ENCODE assay signal across 12 cellular contexts in genomic region chr12:112148031-112148513, GRCh38. TPM values are rescaled to one million over a fixed set of nuclear protein-coding genes. Genes with fewer than 3 reads are reported as not detected.
DNase-seq lines count a peak whose midpoint lies in the region; ATAC-seq, FAIRE-seq and TF ChIP-seq lines count a peak whose summit lies in the region.
"Had no signal": no experiment of that assay in that cellular context is flagged by ENCODE, and none has a peak within 500 bp of the region (broad histone marks: within the 10 kb centered on the region; RNA-seq: fewer than 3 reads in every experiment).

No MANE protein-coding gene starts in this region.

- DNase-seq in activated T-cell treated with anti-CD3 and anti-CD28 coated beads, Interleukin-2, amount 50 U/mL, for 72 hours: no peak
- no peak for DNase-seq in activated T-cell treated with anti-CD3 and anti-CD28 coated beads, Interleukin-2, amount 50 U/mL, for 4 hours
- DNase-seq in RCC 7860 (ENCODE audit: low spot score) (peak; percentile 55), fibroblast of mammary gland (ENCODE audit: low read depth) (peak; percentile 65)
- DNase-seq in effector memory CD4-positive, alpha-beta T cell: no peak
- DNase-seq in activated naive CD4-positive, alpha-beta T cell treated with anti-CD3 and anti-CD28 coated beads, Interleukin-2, amount 10 ng/mL, durations not matched to agents 7 days and 5 days: no peak
- DNase-seq: activated CD4-positive, CD25-positive, alpha-beta regulatory T cell; amygdala; MV-4-11 had no signal

- 97% methylated on average over 3 of the region's 3 CpGs for WGBS in thymus

- no peak for TF ChIP-seq CTCF in fibroblast of mammary gland (conservative IDR thresholded peaks at IDR 0.05; ENCODE audit: control insufficient read depth, insufficient read depth, low read depth, low read length)

- no peaks in the 10 kb centered on the region for H3K4me1 Mint-ChIP-seq in activated T-cell treated with anti-CD3 and anti-CD28 coated beads, Interleukin-2, amount 50 U/mL, for 72 hours (ENCODE audit: low read depth)
- H3K4me1 Mint-ChIP-seq in activated T-cell treated with anti-CD3 and anti-CD28 coated beads, Interleukin-2, amount 50 U/mL, for 4 hours (ENCODE audit: low read depth): peaks cover 7% of the 10 kb centered on the region
- H3K4me1 Mint-ChIP-seq in activated T-helper 17 cell treated with anti-CD3 and anti-CD28 coated beads, Interleukin-2, amount 50 U/mL, for 72 hours: no peaks in the 10 kb centered on the region
- peaks cover 9% of the 10 kb centered on the region for H3K4me1 Mint-ChIP-seq in activated naive CD4-positive, alpha-beta T cell treated with anti-CD3 and anti-CD28 coated beads, Interleukin-2, amount 10 ng/mL, durations not matched to agents 7 days and 5 days

- no peaks in the 10 kb centered on the region for H3K9me3 ChIP-seq in thymus (ENCODE audit: control insufficient read depth)
- H3K9me3 ChIP-seq in effector memory CD4-positive, alpha-beta T cell (ENCODE audit: control insufficient read depth, low read length): no peaks in the 10 kb centered on the region

- H3K4me3 Mint-ChIP-seq in activated T-cell treated with anti-CD3 and anti-CD28 coated beads, Interleukin-2, amount 50 U/mL, for 72 hours: no peak overlapping the region
- H3K4me3 Mint-ChIP-seq in activated T-cell treated with anti-CD3 and anti-CD28 coated beads, Interleukin-2, amount 50 U/mL, for 4 hours: no peak overlapping the region
- no peak overlapping the region for H3K4me3 Mint-ChIP-seq in activated T-helper 17 cell treated with anti-CD3 and anti-CD28 coated beads, Interleukin-2, amount 50 U/mL, for 72 hours
- no peak overlapping the region for H3K4me3 Mint-ChIP-seq in activated naive CD4-positive, alpha-beta T cell treated with anti-CD3 and anti-CD28 coated beads, Interleukin-2, amount 10 ng/mL, durations not matched to agents 7 days and 5 days

- no peak overlapping the region for H3K4me3 ChIP-seq in fibroblast of mammary gland (ENCODE audit: control insufficient read depth, low read depth, low read length)
- no peak overlapping the region for H3K4me3 ChIP-seq in thymus (ENCODE audit: low read length)
- H3K4me3 ChIP-seq in effector memory CD4-positive, alpha-beta T cell (ENCODE audit: insufficient read depth, low read depth, low read length, poor library complexity, severe bottlenecking): no peak overlapping the region

- H3K36me3 ChIP-seq in thymus (ENCODE audit: control insufficient read depth, insufficient read depth): peaks cover 78% of the 10 kb centered on the region
- peaks cover 81% of the 10 kb centered on the region for H3K36me3 ChIP-seq in effector memory CD4-positive, alpha-beta T cell (ENCODE audit: control insufficient read depth, insufficient read depth, low read length)

- H3K4me1 ChIP-seq in thymus (ENCODE audit: control insufficient read depth, insufficient read depth, low read length): no peaks in the 10 kb centered on the region
- H3K4me1 ChIP-seq in effector memory CD4-positive, alpha-beta T cell (ENCODE audit: control insufficient read depth, insufficient read depth, low read length, poor library complexity, severe bottlenecking): no peaks in the 10 kb centered on the region

- H3K36me3 Mint-ChIP-seq in activated T-cell treated with anti-CD3 and anti-CD28 coated beads, Interleukin-2, amount 50 U/mL, for 72 hours (ENCODE audit: insufficient read depth in 2 of 2): peaks cover 23 to 58% of the 10 kb centered on the region in 2 donors
- peaks cover 43% of the 10 kb centered on the region for H3K36me3 Mint-ChIP-seq in activated T-cell treated with anti-CD3 and anti-CD28 coated beads, Interleukin-2, amount 50 U/mL, for 4 hours (ENCODE audit: insufficient read depth)
- peaks cover 98% of the 10 kb centered on the region for H3K36me3 Mint-ChIP-seq in activated T-helper 17 cell treated with anti-CD3 and anti-CD28 coated beads, Interleukin-2, amount 50 U/mL, for 72 hours (ENCODE audit: low read depth)
- peaks cover 62% of the 10 kb centered on the region for H3K36me3 Mint-ChIP-seq in activated naive CD4-positive, alpha-beta T cell treated with anti-CD3 and anti-CD28 coated beads, Interleukin-2, amount 10 ng/mL, durations not matched to agents 7 days and 5 days

- CTCF ChIA-PET in activated naive CD4-positive, alpha-beta T cell treated with anti-CD3 and anti-CD28 coated beads, Interleukin-2, amount 10 ng/mL, durations not matched to agents 7 days and 5 days (lab: Charles Lee): no interaction called here

- no peaks in the 10 kb centered on the region for H3K27me3 ChIP-seq in thymus (ENCODE audit: control insufficient read depth, insufficient read depth)
- H3K27me3 ChIP-seq in effector memory CD4-positive, alpha-beta T cell (replicated peaks; ENCODE audit: control insufficient read depth, insufficient read depth, low read length, poor library complexity, severe bottlenecking): no peaks in the 10 kb centered on the region

- no peak for FAIRE-seq in RCC 7860 (lab: Jason Lieb, UNC)

- ATAC-seq in activated T-cell treated with anti-CD3 and anti-CD28 coated beads, Interleukin-2, amount 50 U/mL, for 72 hours (replicated peaks in 1 of 2): no peak
- ATAC-seq in activated T-cell treated with anti-CD3 and anti-CD28 coated beads, Interleukin-2, amount 50 U/mL, for 4 hours: no peak
- ATAC-seq in activated T-helper 17 cell treated with anti-CD3 and anti-CD28 coated beads, Interleukin-2, amount 50 U/mL, for 72 hours (replicated peaks): no peak

- H3K27ac Mint-ChIP-seq in activated T-cell treated with anti-CD3 and anti-CD28 coated beads, Interleukin-2, amount 50 U/mL, for 72 hours: peak overlapping the region; percentile 59
- no peak overlapping the region for H3K27ac Mint-ChIP-seq in activated T-helper 17 cell treated with anti-CD3 and anti-CD28 coated beads, Interleukin-2, amount 50 U/mL, for 72 hours
- no peak overlapping the region for H3K27ac Mint-ChIP-seq in activated naive CD4-positive, alpha-beta T cell treated with anti-CD3 and anti-CD28 coated beads, Interleukin-2, amount 10 ng/mL, durations not matched to agents 7 days and 5 days

- no peaks in the 10 kb centered on the region for H3K27me3 Mint-ChIP-seq in activated T-cell treated with anti-CD3 and anti-CD28 coated beads, Interleukin-2, amount 50 U/mL, for 72 hours (ENCODE audit: low read depth)
- no peaks in the 10 kb centered on the region for H3K27me3 Mint-ChIP-seq in activated T-cell treated with anti-CD3 and anti-CD28 coated beads, Interleukin-2, amount 50 U/mL, for 4 hours (ENCODE audit: low read depth)
- H3K27me3 Mint-ChIP-seq in activated T-helper 17 cell treated with anti-CD3 and anti-CD28 coated beads, Interleukin-2, amount 50 U/mL, for 72 hours: no peaks in the 10 kb centered on the region
- H3K27me3 Mint-ChIP-seq in activated naive CD4-positive, alpha-beta T cell treated with anti-CD3 and anti-CD28 coated beads, Interleukin-2, amount 10 ng/mL, durations not matched to agents 7 days and 5 days: no peaks in the 10 kb centered on the region

- peak overlapping the region; percentile 5 for H3K27ac ChIP-seq in thymus (ENCODE audit: low read depth)
- no peak overlapping the region for H3K27ac ChIP-seq in effector memory CD4-positive, alpha-beta T cell (ENCODE audit: insufficient read depth, low read length, poor library complexity, severe bottlenecking)
- H3K27ac ChIP-seq: C4-2B had no signal

- H3K9me3 Mint-ChIP-seq in activated T-cell treated with anti-CD3 and anti-CD28 coated beads, Interleukin-2, amount 50 U/mL, for 72 hours: no peaks in the 10 kb centered on the region
- no peaks in the 10 kb centered on the region for H3K9me3 Mint-ChIP-seq in activated T-cell treated with anti-CD3 and anti-CD28 coated beads, Interleukin-2, amount 50 U/mL, for 4 hours
- no peaks in the 10 kb centered on the region for H3K9me3 Mint-ChIP-seq in activated T-helper 17 cell treated with anti-CD3 and anti-CD28 coated beads, Interleukin-2, amount 50 U/mL, for 72 hours
- H3K9me3 Mint-ChIP-seq in activated naive CD4-positive, alpha-beta T cell treated with anti-CD3 and anti-CD28 coated beads, Interleukin-2, amount 10 ng/mL, durations not matched to agents 7 days and 5 days: no peaks in the 10 kb centered on the region

RNA-seq across cellular contexts. Expression of gene TRAFD1, which starts 22.7 kb away (rescaled TPM):
- total RNA-seq in activated T-cell treated with anti-CD3 and anti-CD28 coated beads, Interleukin-2, amount 50 U/mL, for 72 hours: 10 to 100 TPM; 57.7 to 64.2 TPM
- total RNA-seq in activated T-cell treated with anti-CD3 and anti-CD28 coated beads, Interleukin-2, amount 50 U/mL, for 4 hours: 10 to 100 TPM; 47.1 to 52.3 (median 49.4) TPM
- 25.7 TPM for polyA plus RNA-seq in thymus
- total RNA-seq in activated T-helper 17 cell treated with anti-CD3 and anti-CD28 coated beads, Interleukin-2, amount 50 U/mL, for 72 hours: 10 to 100 TPM; 29.7 to 50.0 TPM

RNA-seq across cellular contexts. Expression of gene NAA25, which starts 39.5 kb away (rescaled TPM):
- 10 to 100 TPM; 36.3 to 47.0 TPM for total RNA-seq in activated T-cell treated with anti-CD3 and anti-CD28 coated beads, Interleukin-2, amount 50 U/mL, for 72 hours
- 10 to 100 TPM; 60.1 to 67.5 (median 60.5) TPM for total RNA-seq in activated T-cell treated with anti-CD3 and anti-CD28 coated beads, Interleukin-2, amount 50 U/mL, for 4 hours
- 9.2 TPM for polyA plus RNA-seq in thymus
- 10 to 100 TPM; 37.0 to 45.7 TPM for total RNA-seq in activated T-helper 17 cell treated with anti-CD3 and anti-CD28 coated beads, Interleukin-2, amount 50 U/mL, for 72 hours

Comparison
In these comparisons a context has a peak if more than half of its experiments do, and no peak if none do; other contexts are left out.
1. DNase-seq: peak in RCC 7860 (single experiment) and fibroblast of mammary gland (single experiment); none in activated T-cell treated with anti-CD3 and anti-CD28 coated beads, Interleukin-2, amount 50 U/mL, for 72 hours (0 of 2), activated T-cell treated with anti-CD3 and anti-CD28 coated beads, Interleukin-2, amount 50 U/mL, for 4 hours (single experiment), effector memory CD4-positive, alpha-beta T cell (0 of 3) and activated naive CD4-positive, alpha-beta T cell treated with anti-CD3 and anti-CD28 coated beads, Interleukin-2, amount 10 ng/mL, durations not matched to agents 7 days and 5 days (single experiment).